ENCODE assay signal across 5 cellular contexts in genomic region chr16:71153226-71153837, GRCh38.
A peak's percentile ranks its signal among the peaks of the same experiment; 100 is the strongest.
DNase-seq lines count a peak whose midpoint lies in the region; ATAC-seq and TF ChIP-seq lines count a peak whose summit lies in the region.
"Not testable (repeated sequence)": the region's sequence is repeated elsewhere in the genome, so short reads cannot be mapped to it uniquely, and the experiment has no call there.

No MANE protein-coding gene starts in this region.

- not testable (repeated sequence) for H3K36me3 Mint-ChIP-seq in H9 (ENCODE audit: insufficient read depth in 1 of 3, low read depth in 3 of 3); WTC11

- H3K23me2 ChIP-seq in H9 (ENCODE audit: insufficient read length, low read depth, low read length, poor library complexity, severe bottlenecking): not testable (repeated sequence)

- H3K27me3 ChIP-seq in DND-41 (ENCODE audit: insufficient read depth, low read length, poor library complexity); H9 (ENCODE audit: insufficient read depth, low read length); HUES64 (ENCODE audit: insufficient read depth, low read length): not testable (repeated sequence)

- not testable (repeated sequence) for H4K5ac ChIP-seq in H9 (ENCODE audit: insufficient read length, low read depth, low read length)

- peak overlapping the region; percentile 67 for H3K27ac ChIP-seq in DND-41 (ENCODE audit: low read length)
- H3K27ac ChIP-seq in H9 (ENCODE audit: insufficient read length, low read depth, low read length): not testable (repeated sequence)
- peak overlapping the region; percentile 57; the same call in 1 of the 2 replicates for H3K27ac ChIP-seq in HUES64 (ENCODE audit: low read depth, low read length)

- H3K4ac ChIP-seq in H9 (ENCODE audit: low read depth, low read length): not testable (repeated sequence)

- not testable (repeated sequence) for H3K4me2 ChIP-seq in DND-41 (ENCODE audit: insufficient read depth, low read length); H9 (ENCODE audit: insufficient read depth, insufficient read length, low read length)

- not testable (repeated sequence) for H3K4me1 Mint-ChIP-seq in H9, WTC11

- not testable (repeated sequence) for H3K4me3 Mint-ChIP-seq in H9, WTC11

- WGBS in H9 (ENCODE audit: extremely low coverage, insufficient read length, low lambda C conversion rate): no CpG with 5 or more reads among the region's 7 CpGs
- WGBS in HUES64: no CpG with 5 or more reads among the region's 7 CpGs

- POLR2A ChIA-PET in WTC11 (lab: Charles Lee): not testable (repeated sequence)

- TF ChIP-seq CTCF in DND-41 (IDR thresholded peaks at IDR 0.05; ENCODE audit: borderline replicate concordance, extremely low read depth, low read length, poor library complexity, severe bottlenecking); H9 (conservative IDR thresholded peaks at IDR 0.05); WTC11 (IDR thresholded peaks at IDR 0.05): not testable (repeated sequence)

- H3K9me3 ChIP-seq in DND-41 (ENCODE audit: insufficient read depth, low read length, severe bottlenecking); H9 (ENCODE audit: control insufficient read depth, low read depth, low read length); HUES64 (ENCODE audit: insufficient read depth, low read depth, low read length): not testable (repeated sequence)

- H3K4me3 ChIP-seq in DND-41 (ENCODE audit: low read depth in 1 of 2, low read length in 2 of 2); HUES64 (ENCODE audit: low read length): not testable (repeated sequence)

- H3K56ac ChIP-seq in H9 (ENCODE audit: insufficient read length, low read depth, low read length): not testable (repeated sequence)

- not testable (repeated sequence) for H3K27me3 Mint-ChIP-seq in H9 (ENCODE audit: low read depth); WTC11 (ENCODE audit: low read depth)

- H3K18ac ChIP-seq in H9 (ENCODE audit: insufficient read length, low read depth, low read length): not testable (repeated sequence)

- H3K14ac ChIP-seq in H9 (ENCODE audit: insufficient read depth, low read length): not testable (repeated sequence)

- H3T11ph ChIP-seq in H9 (ENCODE audit: low read length): not testable (repeated sequence)

- H3K9ac ChIP-seq in DND-41 (ENCODE audit: low read depth, low read length); H9 (ENCODE audit: extremely low read depth, insufficient read length, low read length); HUES64 (ENCODE audit: low read depth, low read length): not testable (repeated sequence)

- not testable (repeated sequence) for H2AFZ ChIP-seq in DND-41 (ENCODE audit: low read depth, low read length); H9 (ENCODE audit: low read length)

- not testable (repeated sequence) for H2BK20ac ChIP-seq in H9 (ENCODE audit: low read depth, low read length, poor library complexity, severe bottlenecking)

- not testable (repeated sequence) for H4K20me1 ChIP-seq in DND-41 (ENCODE audit: insufficient read depth, low read length); H9 (ENCODE audit: control insufficient read depth, insufficient read depth, insufficient read length)

- not testable (repeated sequence) for H3K9me3 Mint-ChIP-seq in H9, WTC11

- not testable (repeated sequence) for H2BK5ac ChIP-seq in H9 (ENCODE audit: insufficient read length, low read length)

- CTCF ChIA-PET in WTC11 (lab: Charles Lee): not testable (repeated sequence)

- H3K27ac Mint-ChIP-seq in H9: peak overlapping the region in 2 of 3 experiments; percentile 84 to 85; a peak in 4 of 7 replicates
- H3K27ac Mint-ChIP-seq in WTC11: peak overlapping the region; percentile 74

- H2BK12ac ChIP-seq in H9 (ENCODE audit: insufficient read length, low read depth, low read length): not testable (repeated sequence)

- H4K91ac ChIP-seq in H9 (ENCODE audit: insufficient read length, low read depth, low read length): not testable (repeated sequence)

- not testable (repeated sequence) for H4K8ac ChIP-seq in H9 (replicated peaks; ENCODE audit: insufficient read length, low read depth, low read length)

- not testable (repeated sequence) for H3K79me1 ChIP-seq in H9 (ENCODE audit: insufficient read depth, low read depth, low read length, poor library complexity, severe bottlenecking)

- H2AK5ac ChIP-seq in H9 (ENCODE audit: insufficient read length, low read length): not testable (repeated sequence)

- H3K79me2 ChIP-seq in DND-41 (ENCODE audit: insufficient read depth, low read length); H9 (ENCODE audit: insufficient read depth, low read length): not testable (repeated sequence)

- not testable (repeated sequence) for H3K36me3 ChIP-seq in DND-41 (ENCODE audit: insufficient read depth, low read length); HUES64 (ENCODE audit: insufficient read depth, low read length)

- DNase-seq in DND-41: peak; percentile 66
- not testable (repeated sequence) for DNase-seq in H9; WTC11 (ENCODE audit: low spot score)
- DNase-seq in NCI-H69 (lab: John Stamatoyannopoulos, UW): peak; percentile 16

- ATAC-seq in DND-41 (ENCODE audit: insufficient read depth, low read depth): peak; percentile 81
- ATAC-seq in WTC11: peak; percentile 83

- peaks cover 18% of the 10 kb centered on the region for H3K4me1 ChIP-seq in DND-41 (ENCODE audit: insufficient read depth, low read length)
- not testable (repeated sequence) for H3K4me1 ChIP-seq in H9 (ENCODE audit: insufficient read depth, low read length); HUES64 (ENCODE audit: insufficient read depth, low read length)

- not testable (repeated sequence) for H2BK120ac ChIP-seq in H9 (ENCODE audit: low read depth, low read length, poor library complexity, severe bottlenecking)

- H2BK15ac ChIP-seq in H9 (ENCODE audit: low read depth, low read length): not testable (repeated sequence)

- H3K23ac ChIP-seq in H9 (ENCODE audit: insufficient read length, low read depth, low read length): not testable (repeated sequence)
